Comparison of ENCODE assay signal across 8 cellular contexts in the genomic region with DNA sequence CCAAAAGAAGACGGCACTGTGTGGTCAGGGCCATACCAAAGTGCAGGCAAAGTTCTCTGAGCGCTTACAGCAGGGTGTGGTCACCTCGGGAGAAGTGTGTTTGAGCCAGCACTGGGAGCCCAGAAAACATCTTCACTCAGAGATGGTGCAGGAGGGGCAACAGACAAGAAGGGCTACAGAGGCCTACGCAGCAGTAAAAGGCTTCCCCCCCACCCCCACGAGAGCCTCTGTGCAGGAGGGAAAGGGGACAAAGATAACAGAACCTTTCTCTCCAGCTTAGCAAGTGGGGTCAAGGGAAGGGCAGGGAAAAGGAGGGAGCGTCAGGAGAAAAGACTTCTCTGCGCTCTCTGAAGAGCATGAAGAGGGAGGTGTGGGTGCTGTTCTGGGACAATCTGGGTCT. TPM values are rescaled to one million over a fixed set of nuclear protein-coding genes. Genes with fewer than 3 reads are reported as not detected.
DNase-seq lines count a peak whose midpoint lies in the region; ATAC-seq and TF ChIP-seq lines count a peak whose summit lies in the region.

No MANE protein-coding gene starts in this region.

- ATAC-seq in effector memory CD8-positive, alpha-beta T cell (replicated peaks) = no peak
- ATAC-seq in GM19328 (IDR thresholded peaks at IDR 0.05; ENCODE audit: unreplicated experiment) = no peak
- no peak for ATAC-seq in HG03521 (IDR thresholded peaks at IDR 0.05; ENCODE audit: unreplicated experiment)
- no peak for ATAC-seq in GM19455 (IDR thresholded peaks at IDR 0.05; ENCODE audit: unreplicated experiment)

- H3K9me3 Mint-ChIP-seq in effector memory CD8-positive, alpha-beta T cell = no peaks in the 10 kb centered on the region
- H3K9me3 Mint-ChIP-seq in nephron progenitor cell = no peaks in the 10 kb centered on the region

- peaks cover 24 to 32% of the 10 kb centered on the region in 2 donors for H3K4me1 Mint-ChIP-seq in effector memory CD8-positive, alpha-beta T cell (ENCODE audit: low read depth in 2 of 2)
- H3K4me1 Mint-ChIP-seq in nephron progenitor cell = peaks cover 67% of the 10 kb centered on the region

- DNase-seq in AG08395 (ENCODE audit: low spot score) (peak; percentile 41), nephron progenitor cell (no peak)
- no peak for DNase-seq in Jurkat, Clone E6-1 (ENCODE audit: low read depth, low spot score)
- no peak for DNase-seq in effector memory CD8-positive, alpha-beta T cell
- DNase-seq in activated T-cell treated with anti-CD3 and anti-CD28 coated beads, Interleukin-2, amount 50 U/mL, for 1 hour = no peak

- no peaks in the 10 kb centered on the region for H3K27me3 Mint-ChIP-seq in effector memory CD8-positive, alpha-beta T cell
- H3K27me3 Mint-ChIP-seq in nephron progenitor cell (ENCODE audit: low read depth, poor library complexity) = peaks cover 2% of the 10 kb centered on the region

- no peak for TF ChIP-seq CTCF in nephron progenitor cell (IDR thresholded peaks at IDR 0.05)

- H3K27ac Mint-ChIP-seq in effector memory CD8-positive, alpha-beta T cell = peak overlapping the region in 1 of 2 donors; percentile 50
- peak overlapping the region; percentile 79 for H3K27ac Mint-ChIP-seq in nephron progenitor cell

- H3K4me3 ChIP-seq in Jurkat, Clone E6-1 (ENCODE audit: low read length) = peak overlapping the region; percentile 36

- peak overlapping the region; percentile 1 to 25 for H3K4me3 Mint-ChIP-seq in effector memory CD8-positive, alpha-beta T cell
- peak overlapping the region; percentile 95 for H3K4me3 Mint-ChIP-seq in nephron progenitor cell

- peaks cover 26% of the 10 kb centered on the region for H3K36me3 Mint-ChIP-seq in effector memory CD8-positive, alpha-beta T cell (ENCODE audit: insufficient read depth)
- peaks cover 15% of the 10 kb centered on the region for H3K36me3 Mint-ChIP-seq in nephron progenitor cell (ENCODE audit: low read depth)

RNA-seq across cellular contexts. Expression of a gene that starts 2.8 kb away (rescaled TPM):
- polyA plus RNA-seq in Jurkat, Clone E6-1 (2012; ENCODE audit: insufficient read depth, insufficient read length) = 280 TPM

RNA-seq across cellular contexts. Expression of a gene that starts 5.6 kb away (rescaled TPM):
- 1.5 TPM for polyA plus RNA-seq in Jurkat, Clone E6-1 (2012; ENCODE audit: insufficient read depth, insufficient read length)

RNA-seq across cellular contexts. Expression of a gene that starts 12.8 kb away (rescaled TPM):
- polyA plus RNA-seq in Jurkat, Clone E6-1 (2012; ENCODE audit: insufficient read depth, insufficient read length) = not detected

RNA-seq across cellular contexts. Expression of a gene that starts 21.2 kb away (rescaled TPM):
- polyA plus RNA-seq in Jurkat, Clone E6-1 (2012; ENCODE audit: insufficient read depth, insufficient read length) = 2,256 TPM

RNA-seq across cellular contexts. Expression of a gene that starts 39.1 kb away (rescaled TPM):
- polyA plus RNA-seq in Jurkat, Clone E6-1 (2012; ENCODE audit: insufficient read depth, insufficient read length) = 11.3 TPM
